ENCODE assay signal across 34 cellular contexts in genomic region chr5:37712750-37713149, GRCh38.
"Had no signal": no experiment of that assay in that cellular context is flagged by ENCODE, and none has a peak within 500 bp of the region (broad histone marks: within the 10 kb centered on the region; RNA-seq: fewer than 3 reads in every experiment).

No MANE protein-coding gene starts in this region.

- H3K9me3 ChIP-seq: MG63 had no signal

- H3K36me3 ChIP-seq: MG63 had no signal

- H3K4me3 ChIP-seq: MG63 had no signal

- DNase-seq: Kasumi-1, MG63, MM.1S, MV-4-11, NCI-H1048, NCI-H1092, NCI-H1092 treated with DMSO at 0.1 percent for 48 hours, NCI-H1105, NCI-H1105 treated with DMSO at 0.1 percent for 48 hours, NCI-H1417, NCI-H1417 treated with DMSO at 0.1 percent for 48 hours, NCI-H1436, NCI-H1436 treated with DMSO at 0.1 percent for 48 hours, NCI-H146, NCI-H1694, NCI-H1694 treated with DMSO at 0.1 percent for 48 hours, NCI-H187, NCI-H187 treated with DMSO at 0.1 percent for 48 hours, NCI-H1930, NCI-H2029, NCI-H2029 treated with DMSO at 0.1 percent for 48 hours, NCI-H2081, NCI-H2081 treated with DMSO at 0.1 percent for 48 hours, NCI-H2107, NCI-H2171, NCI-H2171 treated with DMSO at 0.1 percent for 48 hours, NCI-H2227 treated with DMSO at 0.1 percent for 48 hours, NCI-H226, NCI-H345, NCI-H446, NCI-H446 treated with DMSO at 0.1 percent for 48 hours, NCI-H510A, NCI-H510A treated with DMSO at 0.1 percent for 48 hours had no signal

- H3K27me3 ChIP-seq: MG63 had no signal

- H3K27ac ChIP-seq: KMS-11 had no signal

- H3K9ac ChIP-seq: KMS-11 had no signal

- H3K4me2 ChIP-seq: KMS-11 had no signal
